Comparison of ENCODE assay signal across 29 cellular contexts in the genomic region with DNA sequence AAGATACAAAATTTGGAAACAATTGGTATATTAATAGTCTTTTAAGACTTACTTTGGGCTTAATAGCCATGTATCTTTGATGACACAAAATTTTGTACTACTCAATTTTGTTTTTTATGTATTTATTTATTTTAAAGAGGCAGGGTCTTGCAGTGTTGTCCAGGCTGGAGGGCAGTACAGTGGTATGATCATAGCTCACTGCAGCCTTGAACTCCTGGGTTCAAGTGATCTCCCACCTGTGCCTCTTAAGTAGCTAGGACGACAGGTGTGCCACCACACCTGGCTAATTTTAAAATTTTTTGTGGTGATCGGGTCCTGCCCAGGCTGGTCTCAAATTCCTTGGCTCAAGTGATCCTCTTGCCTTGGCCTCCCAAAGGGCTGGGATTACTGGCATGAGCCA. TPM values are rescaled to one million over a fixed set of nuclear protein-coding genes. Genes with fewer than 3 reads are reported as not detected.
"Had no signal": no experiment of that assay in that cellular context is flagged by ENCODE, and none has a peak within 500 bp of the region (broad histone marks: within the 10 kb centered on the region; RNA-seq: fewer than 3 reads in every experiment).

No MANE protein-coding gene starts in this region.

- H3K9me3 ChIP-seq: gastroesophageal sphincter, heart left ventricle, left lung, ovary, psoas muscle, suprapubic skin, transverse colon had no signal

- H3K27me3 Mint-ChIP-seq: central memory CD8-positive, alpha-beta T cell; effector memory CD8-positive, alpha-beta T cell; stimulated activated naive CD8-positive, alpha-beta T cell treated with anti-CD3 and anti-CD28 coated beads, Interleukin-15, amount 100 ng/mL, for 72 hours had no signal

- ATAC-seq: effector memory CD8-positive, alpha-beta T cell; esophagus mucosa; foreskin keratinocyte; gastroesophageal sphincter; heart left ventricle; left lung; naive thymus-derived CD4-positive, alpha-beta T cell; psoas muscle; right cardiac atrium; stimulated activated naive CD8-positive, alpha-beta T cell treated with anti-CD3 and anti-CD28 coated beads, Interleukin-15, amount 100 ng/mL, for 72 hours had no signal

- H3K36me3 Mint-ChIP-seq: naive thymus-derived CD4-positive, alpha-beta T cell had no signal

- H3K27ac ChIP-seq: coronary artery, epithelial cell of prostate, foreskin keratinocyte, gastroesophageal sphincter, hepatocyte, left lung, ovary, psoas muscle, skin epidermis, suprapubic skin, transverse colon had no signal

- H3K4me1 ChIP-seq: psoas muscle had no signal

- H3K36me3 ChIP-seq: gastroesophageal sphincter, heart left ventricle, left lung, ovary, suprapubic skin, transverse colon had no signal

- H3K27me3 ChIP-seq: foreskin keratinocyte, gastroesophageal sphincter, heart left ventricle, hepatocyte, left lung, ovary, suprapubic skin, transverse colon had no signal

- DNase-seq: effector memory CD8-positive, alpha-beta T cell; foreskin keratinocyte; heart left ventricle; kidney; left lung; mesendoderm; midbrain; naive thymus-derived CD4-positive, alpha-beta T cell; nucleus accumbens; ovary; posterior cingulate gyrus; psoas muscle; right cardiac atrium; stimulated activated CD4-positive, alpha-beta T cell treated with anti-CD3 and anti-CD28 coated beads, Interleukin-12 subunit alpha, Interleukin-12 subunit beta, amount 100 ng/mL, for 4 hours; stimulated activated CD4-positive, alpha-beta T cell treated with anti-CD3 and anti-CD28 coated beads, Interleukin-1b, Interleukin-23, amount 100 ng/mL, for 48 hours; stimulated activated CD4-positive, alpha-beta T cell treated with anti-CD3 and anti-CD28 coated beads, Interleukin-4, amount 100 ng/mL, for 1 hour; stimulated activated CD8-positive, alpha-beta memory T cell treated with anti-CD3 and anti-CD28 coated beads, Interleukin-4, amount 100 ng/mL, for 48 hours; stimulated activated naive CD4-positive, alpha-beta T cell; stimulated activated naive CD8-positive, alpha-beta T cell treated with anti-CD3 and anti-CD28 coated beads, Interleukin-15, amount 100 ng/mL, for 72 hours; transverse colon had no signal

- H2AFZ ChIP-seq: hepatocyte had no signal

- H3K27ac Mint-ChIP-seq: effector memory CD8-positive, alpha-beta T cell; naive thymus-derived CD4-positive, alpha-beta T cell; nephron; stimulated activated naive CD8-positive, alpha-beta T cell treated with anti-CD3 and anti-CD28 coated beads, Interleukin-15, amount 100 ng/mL, for 72 hours had no signal

- H3K4me3 ChIP-seq: coronary artery, gastroesophageal sphincter, hepatocyte, left lung, ovary, psoas muscle, skin epidermis, suprapubic skin, transverse colon had no signal

- H3K9me3 Mint-ChIP-seq: central memory CD8-positive, alpha-beta T cell; effector memory CD8-positive, alpha-beta T cell; nephron; stimulated activated naive CD8-positive, alpha-beta T cell treated with anti-CD3 and anti-CD28 coated beads, Interleukin-15, amount 100 ng/mL, for 72 hours had no signal

- H3K4me3 Mint-ChIP-seq: central memory CD8-positive, alpha-beta T cell; effector memory CD8-positive, alpha-beta T cell; naive thymus-derived CD4-positive, alpha-beta T cell; nephron; stimulated activated naive CD8-positive, alpha-beta T cell treated with anti-CD3 and anti-CD28 coated beads, Interleukin-15, amount 100 ng/mL, for 72 hours had no signal

RNA-seq across cellular contexts. Expression of a gene that starts 6.5 kb away (rescaled TPM):
- polyA plus RNA-seq: naive thymus-derived CD4-positive, alpha-beta T cell had no signal
